19 cellular contexts compared by ENCODE assay signal in the genomic region with DNA sequence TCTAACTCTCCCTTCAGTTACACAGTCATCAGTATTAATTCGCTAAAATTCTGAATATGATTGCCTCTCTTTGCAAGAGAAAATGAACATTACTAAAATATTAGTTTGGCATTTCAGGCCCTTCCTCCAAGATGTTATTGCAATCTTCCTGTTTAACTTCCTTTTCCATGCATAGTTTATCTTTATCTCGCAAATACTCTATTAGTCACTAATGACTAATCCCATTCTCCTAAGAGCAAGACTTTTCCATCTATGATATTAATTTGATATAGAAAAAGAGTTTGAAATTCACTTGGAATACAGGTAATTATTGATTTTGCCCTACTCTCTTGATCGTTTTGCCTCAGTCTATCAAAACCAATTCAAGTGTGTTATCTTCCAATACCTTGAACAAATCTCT. TPM values are rescaled to one million over a fixed set of nuclear protein-coding genes. Genes with fewer than 3 reads are reported as not detected.
A peak's percentile ranks its signal among the peaks of the same experiment; 100 is the strongest.
DNase-seq lines count a peak whose midpoint lies in the region; ATAC-seq and TF ChIP-seq lines count a peak whose summit lies in the region.
"Had no signal": no experiment of that assay in that cellular context is flagged by ENCODE, and none has a peak within 500 bp of the region (broad histone marks: within the 10 kb centered on the region; RNA-seq: fewer than 3 reads in every experiment).

No MANE protein-coding gene starts in this region.

- no peak overlapping the region for H4K8ac ChIP-seq in neuronal stem cell (ENCODE audit: low read depth, low read length)

- no peaks in the 10 kb centered on the region for H3K27me3 ChIP-seq in PC-3 (ENCODE audit: low read length)
- H3K27me3 ChIP-seq in neuronal stem cell (ENCODE audit: control insufficient read depth in 3 of 3, insufficient read depth in 3 of 3, low read depth in 1 of 3, low read length in 3 of 3), result no peaks in the 10 kb centered on the region
- H3K27me3 ChIP-seq: BE2C had no signal

- no peak overlapping the region for H2AK5ac ChIP-seq in neuronal stem cell (ENCODE audit: low read depth, low read length)

- intact Hi-C loops in PC-3 (cut with micrococcal nuclease), result loop anchor here (1.0 to 5.0 kb wide), 7 partner anchors 42 to 291 kb away; partner anchors contain the start of gene SEMA3A

- H3K9me3 ChIP-seq in PC-3 (ENCODE audit: low read length), result no peaks in the 10 kb centered on the region
- no peaks in the 10 kb centered on the region for H3K9me3 ChIP-seq in neuronal stem cell (replicated peaks in 1 of 2; ENCODE audit: control insufficient read depth in 2 of 2, insufficient read depth in 1 of 2, low read depth in 1 of 2, low read length in 2 of 2)
- H3K9me3 ChIP-seq: BE2C had no signal

- no peak overlapping the region for H3K23ac ChIP-seq in neuronal stem cell (ENCODE audit: low read depth, low read length, poor library complexity)

- H3K4me3 ChIP-seq in PC-3 (ENCODE audit: low read length) (peak overlapping the region; percentile 42), neuronal stem cell (ENCODE audit: low read length in 2 of 2) (no peak overlapping the region)

- H3K4me2 ChIP-seq in PC-3 (ENCODE audit: low read length), result peak overlapping the region; percentile 67
- H3K4me2 ChIP-seq in neuronal stem cell (ENCODE audit: insufficient read depth, low read length, poor library complexity, severe bottlenecking), result no peak overlapping the region

- ATAC-seq in PC-3, result peak; percentile 35
- ATAC-seq in GM21390 (IDR thresholded peaks at IDR 0.05; ENCODE audit: unreplicated experiment), result no peak
- ATAC-seq: activated CD8-positive, alpha-beta T cell treated with anti-CD3 and anti-CD28 coated beads for 36 hours; natural killer cell; T-helper 17 cell had no signal

- no TSS peak for BruUV-seq in PC-3 (replicated peaks; lab: Mats Ljungman, UMichigan)

- no peak overlapping the region for H3K18ac ChIP-seq in neuronal stem cell (ENCODE audit: low read length)

- H3K79me1 ChIP-seq in neuronal stem cell (ENCODE audit: low read depth, low read length), result no peaks in the 10 kb centered on the region

- no peaks in the 10 kb centered on the region for H3K9me2 ChIP-seq in PC-3 (replicated peaks; ENCODE audit: low read length)

- peak overlapping the region; percentile 97 for H3K9ac ChIP-seq in PC-3 (ENCODE audit: low read length)
- no peak overlapping the region for H3K9ac ChIP-seq in neuronal stem cell (ENCODE audit: low read depth, low read length, poor library complexity)

- no peaks in the 10 kb centered on the region for H3F3A ChIP-seq in PC-3 (ENCODE audit: low read length, unreplicated experiment)

- no peak overlapping the region for H2BK15ac ChIP-seq in neuronal stem cell (ENCODE audit: low read length)

- CTCF ChIA-PET in PC-3 (lab: Charles Lee), result no interaction called here

- H2BK120ac ChIP-seq in neuronal stem cell (ENCODE audit: low read depth, low read length), result no peak overlapping the region

- no peak overlapping the region for H2BK5ac ChIP-seq in neuronal stem cell (ENCODE audit: low read length)

- no peak overlapping the region for H3K4ac ChIP-seq in neuronal stem cell (ENCODE audit: low read length)

- H2AFZ ChIP-seq in PC-3 (ENCODE audit: low read length) (no peak overlapping the region), neuronal stem cell (ENCODE audit: low read length) (peak overlapping the region; percentile 32)

- H3K14ac ChIP-seq in neuronal stem cell (ENCODE audit: low read length), result no peak overlapping the region

- H4K20me1 ChIP-seq in PC-3 (ENCODE audit: low read length), result no peaks in the 10 kb centered on the region

- H4K91ac ChIP-seq in neuronal stem cell (ENCODE audit: low read depth, low read length, poor library complexity), result no peak overlapping the region

- TF ChIP-seq CTCF in PC-3 (conservative IDR thresholded peaks at IDR 0.05; ENCODE audit: low read depth, low read length), result no peak

- H3K27ac ChIP-seq in PC-3 (ENCODE audit: low read length) (peak overlapping the region; percentile 100), neuronal stem cell (replicated peaks; ENCODE audit: low read length) (no peak overlapping the region)

- WGBS in neuronal stem cell (ENCODE audit: extremely low coverage in 2 of 2, insufficient read length in 2 of 2, insufficient replicate concordance in 1 of 2), 2 donors, result no CpG with 5 or more reads among the region's 3 CpGs

- no peak overlapping the region for H2BK12ac ChIP-seq in neuronal stem cell (ENCODE audit: low read length)

- H3K36me3 ChIP-seq in PC-3 (ENCODE audit: low read depth, low read length), result no peaks in the 10 kb centered on the region
- no peaks in the 10 kb centered on the region for H3K36me3 ChIP-seq in neuronal stem cell (replicated peaks in 1 of 2; ENCODE audit: control insufficient read depth in 2 of 2, insufficient read depth in 2 of 2, low read length in 2 of 2)
- H3K36me3 ChIP-seq: BE2C had no signal

- peak; percentile 68 for DNase-seq in EH (ENCODE audit: low read depth)
- peak; percentile 76 for DNase-seq in PC-3
- peak; percentile 62 for DNase-seq in dermis blood vessel endothelial cell
- no peak for DNase-seq in neuronal stem cell (ENCODE audit: low spot score)
- DNase-seq in DMS 273 (lab: John Stamatoyannopoulos, UW; ENCODE audit: unreplicated experiment), result no peak
- no peak for DNase-seq in MV-4-11 (lab: John Stamatoyannopoulos, UW)
- no peak for DNase-seq in NCI-H2107 (lab: John Stamatoyannopoulos, UW)
- DNase-seq: activated B cell treated with CpG ODN at 0.5 μM for 24 hours; activated CD8-positive, alpha-beta T cell treated with anti-CD3 and anti-CD28 coated beads for 36 hours; activated naive CD8-positive, alpha-beta T cell treated with anti-CD3 and anti-CD28 coated beads, Interleukin-2, amount 10 ng/mL, durations not matched to agents 7 days and 5 days; BE2C; central memory CD4-positive, alpha-beta T cell; effector memory CD4-positive, alpha-beta T cell; natural killer cell; NCI-H1694 treated with DMSO at 0.1 percent for 48 hours; NCI-H345; Right ventricle myocardium superior; T-helper 17 cell had no signal

- peaks cover 36% of the 10 kb centered on the region for H3K4me1 ChIP-seq in PC-3 (ENCODE audit: insufficient read depth, low read length)
- no peaks in the 10 kb centered on the region for H3K4me1 ChIP-seq in neuronal stem cell (ENCODE audit: control insufficient read depth in 2 of 2, insufficient read depth in 1 of 2, low read depth in 1 of 2, low read length in 2 of 2)
- H3K4me1 ChIP-seq: BE2C had no signal

- POLR2A ChIA-PET in PC-3 (lab: Charles Lee; ENCODE audit: unreplicated experiment), result no interaction called here

- no peaks in the 10 kb centered on the region for H3K79me2 ChIP-seq in PC-3 (ENCODE audit: low read length)

RNA-seq across cellular contexts. Expression of gene SEMA3A, which starts 41.8 kb away (rescaled TPM):
- total RNA-seq in PC-3 (2014; rRNA removed) (13.7 and 16.9 TPM in 2 replicates), dermis blood vessel endothelial cell (80.2 and 109 TPM in 2 replicates)
- 20.7 TPM for polyA plus RNA-seq in neuronal stem cell (2013, experiment 1 of 2)
- polyA plus RNA-seq in neuronal stem cell (2013, experiment 2 of 2), result 21.0 TPM
- total RNA-seq: activated B cell treated with CpG ODN at 0.5 μM for 24 hours, T-helper 17 cell had no signal

Comparison
In these comparisons a context has a peak if more than half of its experiments do, and no peak if none do; other contexts are left out.
1. DNase-seq: peak in EH (single experiment), PC-3 (single experiment) and dermis blood vessel endothelial cell (single experiment); none in neuronal stem cell (single experiment), DMS 273 (single experiment), MV-4-11 (single experiment) and NCI-H2107 (single experiment).